ENCODE assay signal across 12 cellular contexts in genomic region chr3:17055374-17056276, GRCh38.
DNase-seq lines count a peak whose midpoint lies in the region; ATAC-seq and TF ChIP-seq lines count a peak whose summit lies in the region.
"Had no signal": no experiment of that assay in that cellular context is flagged by ENCODE, and none has a peak within 500 bp of the region (broad histone marks: within the 10 kb centered on the region; RNA-seq: fewer than 3 reads in every experiment).

No MANE protein-coding gene starts in this region.

- no peaks in the 10 kb centered on the region for H3K36me3 ChIP-seq in testis (ENCODE audit: low read depth, missing control alignments)
- H3K36me3 ChIP-seq: sigmoid colon had no signal

- peaks cover 7% of the 10 kb centered on the region for H3K4me1 ChIP-seq in testis
- H3K4me1 ChIP-seq: sigmoid colon had no signal

- intact Hi-C loops in testis (cut with DNase I; ENCODE audit: low total_unique reads) = no loop called here

- WGBS in testis, 2 donors = 49 to 50% methylated on average over 7 of the region's 7 CpGs

- peak overlapping the region in 1 of 2 donors; percentile 44 for H3K27ac ChIP-seq in testis
- H3K27ac ChIP-seq: sigmoid colon had no signal

- peak; percentile 75 for ATAC-seq in GM18498 (IDR thresholded peaks at IDR 0.05; ENCODE audit: unreplicated experiment)
- ATAC-seq in GM21529 (IDR thresholded peaks at IDR 0.05; ENCODE audit: unreplicated experiment) = peak; percentile 62
- ATAC-seq in T-helper 17 cell = peak; percentile 39

- no peak overlapping the region for H3K4me3 Mint-ChIP-seq in T-helper 17 cell

- peaks cover 12% of the 10 kb centered on the region for H3K36me3 Mint-ChIP-seq in T-helper 17 cell (ENCODE audit: low read depth)

- no peak for TF ChIP-seq CTCF in testis (IDR thresholded peaks at IDR 0.05)

- peak overlapping the region; percentile 70 for H3K27ac Mint-ChIP-seq in T-helper 17 cell

- no peak overlapping the region for H3K4me3 ChIP-seq in testis
- H3K4me3 ChIP-seq: sigmoid colon had no signal

- H3K9me3 ChIP-seq in T-helper 17 cell (ENCODE audit: control insufficient read depth, low read length, poor library complexity, severe bottlenecking) (no peaks in the 10 kb centered on the region), testis (no peaks in the 10 kb centered on the region)
- H3K9me3 ChIP-seq: sigmoid colon had no signal

- H3K4me1 Mint-ChIP-seq in T-helper 17 cell = peaks cover 22% of the 10 kb centered on the region

- no peak for DNase-seq in T-helper 17 cell
- peak; percentile 47 for DNase-seq in hepatic stellate cell (ENCODE audit: low spot score)
- DNase-seq in activated CD4-positive, CD25-positive, alpha-beta regulatory T cell treated with anti-CD3 and anti-CD28 coated beads, Interleukin-2, amount 50 U/mL, for 72 hours = no peak
- no peak for DNase-seq in NCI-H345 (lab: John Stamatoyannopoulos, UW)
- no peak for DNase-seq in testis
- no peak for DNase-seq in NCI-H146 (lab: John Stamatoyannopoulos, UW)
- DNase-seq: GF-D8, sigmoid colon, T1000, trophoblast cell had no signal

- no peak for TF ChIP-seq POLR2A in testis (IDR thresholded peaks at IDR 0.05)

- no peaks in the 10 kb centered on the region for H3K27me3 ChIP-seq in testis
- H3K27me3 ChIP-seq: sigmoid colon had no signal

- no peaks in the 10 kb centered on the region for H3K27me3 Mint-ChIP-seq in T-helper 17 cell
